1 cellular context compared by ENCODE assay signal in the genomic region with DNA sequence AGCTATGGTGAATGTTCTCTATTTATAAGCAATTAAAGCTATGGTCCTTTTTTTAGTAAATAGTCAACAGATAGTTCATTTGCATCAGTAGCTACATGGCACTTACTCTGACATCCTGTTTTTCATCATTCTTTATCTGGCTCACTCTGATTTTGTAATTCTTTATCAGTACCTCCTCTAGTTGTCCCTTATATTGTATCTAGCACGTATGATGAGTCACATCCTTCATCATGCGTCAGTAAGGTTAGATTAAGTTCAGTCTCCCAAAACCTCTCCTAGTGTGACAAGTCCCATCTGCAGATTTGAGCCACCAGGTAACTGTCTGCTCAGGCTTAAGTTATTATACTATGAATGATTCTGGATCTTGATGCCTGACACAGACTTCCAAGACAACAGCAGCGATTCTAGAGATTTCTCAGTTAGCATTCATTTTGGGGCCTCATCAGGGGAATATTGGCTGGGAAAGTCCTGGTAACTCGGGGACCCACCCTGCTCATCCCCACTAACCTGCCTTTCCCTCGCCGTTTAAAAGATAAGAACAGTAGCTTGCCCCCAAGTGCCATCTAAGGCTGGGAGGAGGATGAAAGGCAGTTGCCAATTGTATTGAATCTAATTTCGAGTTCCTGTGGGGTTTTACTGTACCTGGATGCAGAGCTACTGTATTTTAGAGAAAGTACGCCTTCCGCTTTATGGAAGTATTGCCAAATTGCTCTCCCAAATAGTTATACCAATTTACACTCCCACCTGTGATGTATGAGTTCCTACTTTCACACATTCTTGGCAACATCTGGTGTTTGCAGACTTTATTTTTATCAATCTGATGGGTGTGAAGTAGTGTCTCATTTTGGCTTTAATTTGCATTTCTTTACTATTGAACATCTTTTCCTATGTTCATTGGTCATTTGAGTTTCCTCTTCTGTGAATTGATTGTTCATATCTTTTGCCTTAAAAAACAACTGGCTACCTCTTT.
TF ChIP-seq lines count a peak whose summit lies in the region.

No MANE protein-coding gene starts in this region.

TF ChIP-seq in IMR-90, 13 proteins besides CTCF, POLR2A, EP300 and RAD21 (continued from another document):
- TF ChIP-seq SMC3 (IDR thresholded peaks at IDR 0.05; ENCODE audit: low read depth, low read length), result no peak
- TF ChIP-seq CEBPB (IDR thresholded peaks at IDR 0.05; ENCODE audit: low read depth, low read length), result peak; percentile 56; the same call in 1 of the 2 replicates
- TF ChIP-seq, protein P1, sequence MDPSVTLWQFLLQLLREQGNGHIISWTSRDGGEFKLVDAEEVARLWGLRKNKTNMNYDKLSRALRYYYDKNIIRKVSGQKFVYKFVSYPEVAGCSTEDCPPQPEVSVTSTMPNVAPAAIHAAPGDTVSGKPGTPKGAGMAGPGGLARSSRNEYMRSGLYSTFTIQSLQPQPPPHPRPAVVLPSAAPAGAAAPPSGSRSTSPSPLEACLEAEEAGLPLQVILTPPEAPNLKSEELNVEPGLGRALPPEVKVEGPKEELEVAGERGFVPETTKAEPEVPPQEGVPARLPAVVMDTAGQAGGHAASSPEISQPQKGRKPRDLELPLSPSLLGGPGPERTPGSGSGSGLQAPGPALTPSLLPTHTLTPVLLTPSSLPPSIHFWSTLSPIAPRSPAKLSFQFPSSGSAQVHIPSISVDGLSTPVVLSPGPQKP (IDR thresholded peaks at IDR 0.05; ENCODE audit: borderline replicate concordance, low read depth, low read length), result no peak
- TF ChIP-seq MAFK (IDR thresholded peaks at IDR 0.05; ENCODE audit: low read depth, low read length), result no peak
- TF ChIP-seq USF2 (IDR thresholded peaks at IDR 0.05; ENCODE audit: low read depth, low read length), result no peak
- peak; percentile 71 for TF ChIP-seq FOS (IDR thresholded peaks at IDR 0.05; ENCODE audit: low read depth, low read length)
- TF ChIP-seq RFX5 (IDR thresholded peaks at IDR 0.05; ENCODE audit: low read depth, low read length), result no peak
- no peak for TF ChIP-seq MXI1 (IDR thresholded peaks at IDR 0.05; ENCODE audit: borderline replicate concordance, low read depth, low read length)
- TF ChIP-seq CHD1 (IDR thresholded peaks at IDR 0.05; ENCODE audit: low read depth, low read length), result no peak
- peak; percentile 26; the same call in 1 of the 2 replicates for TF ChIP-seq BHLHE40 (IDR thresholded peaks at IDR 0.05; ENCODE audit: low read depth, low read length)
- no peak for TF ChIP-seq MAZ (IDR thresholded peaks at IDR 0.05; ENCODE audit: borderline replicate concordance, low read depth, low read length)
